1 cellular context compared by ENCODE assay signal in the genomic region with DNA sequence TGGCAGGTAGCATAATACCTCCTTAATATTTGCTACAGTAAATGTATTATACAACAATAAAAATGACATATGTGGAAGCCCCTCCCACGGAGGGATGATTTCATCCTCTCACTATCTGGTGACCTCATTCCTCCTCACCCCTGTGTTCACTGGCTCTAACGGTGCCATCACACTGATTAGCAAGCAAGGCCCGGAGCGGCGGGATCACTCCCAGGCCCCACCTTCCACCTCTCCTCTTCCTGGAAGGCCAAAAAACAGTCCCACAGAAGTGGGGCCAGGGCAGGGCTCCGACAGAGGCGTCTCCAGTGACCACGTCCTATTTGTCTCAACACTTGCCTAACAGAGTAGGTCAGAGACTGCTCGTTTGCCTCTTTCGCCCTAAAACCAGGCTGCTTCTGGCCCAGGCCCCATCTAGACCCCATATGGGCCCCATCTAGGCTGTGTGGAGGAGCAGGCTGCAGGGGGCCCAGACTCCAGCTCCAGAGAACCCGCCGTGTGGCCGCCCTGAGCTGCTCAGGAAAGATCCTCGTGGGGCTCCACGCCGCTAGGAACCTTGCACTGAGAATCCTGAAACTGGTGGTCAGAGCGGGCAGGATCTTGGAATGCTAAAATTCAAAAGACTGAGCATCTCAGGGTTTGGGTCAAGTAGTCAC.
TF ChIP-seq lines count a peak whose summit lies in the region.

No MANE protein-coding gene starts in this region.

TF ChIP-seq in HEK293, 187 proteins besides CTCF, POLR2A, EP300 and RAD21 (continued from another document and continues in another):
- no peak for TF ChIP-seq ZBTB6 (tag by site-specific recombination; IDR thresholded peaks at IDR 0.05)
- TF ChIP-seq PRDM4 (tag by site-specific recombination; IDR thresholded peaks at IDR 0.05): no peak
- TF ChIP-seq ZNF24 (tag by site-specific recombination; IDR thresholded peaks at IDR 0.05): no peak
- no peak for TF ChIP-seq ZNF664 (tag by site-specific recombination; IDR thresholded peaks at IDR 0.05)
- TF ChIP-seq ZNF585B (tag by site-specific recombination; IDR thresholded peaks at IDR 0.05): no peak
- TF ChIP-seq ZNF626 (tag by site-specific recombination; IDR thresholded peaks at IDR 0.05): no peak
- TF ChIP-seq ZNF18 (tag by site-specific recombination; IDR thresholded peaks at IDR 0.05): peak; percentile 18; the same call in 1 of the 2 replicates
- TF ChIP-seq ZNF658 (tag by site-specific recombination; IDR thresholded peaks at IDR 0.05): no peak
- TF ChIP-seq ZNF843 (tag by site-specific recombination; IDR thresholded peaks at IDR 0.05): no peak
- no peak for TF ChIP-seq REPIN1 (tag by site-specific recombination; IDR thresholded peaks at IDR 0.05; ENCODE audit: low read depth)
- TF ChIP-seq, protein P1, sequence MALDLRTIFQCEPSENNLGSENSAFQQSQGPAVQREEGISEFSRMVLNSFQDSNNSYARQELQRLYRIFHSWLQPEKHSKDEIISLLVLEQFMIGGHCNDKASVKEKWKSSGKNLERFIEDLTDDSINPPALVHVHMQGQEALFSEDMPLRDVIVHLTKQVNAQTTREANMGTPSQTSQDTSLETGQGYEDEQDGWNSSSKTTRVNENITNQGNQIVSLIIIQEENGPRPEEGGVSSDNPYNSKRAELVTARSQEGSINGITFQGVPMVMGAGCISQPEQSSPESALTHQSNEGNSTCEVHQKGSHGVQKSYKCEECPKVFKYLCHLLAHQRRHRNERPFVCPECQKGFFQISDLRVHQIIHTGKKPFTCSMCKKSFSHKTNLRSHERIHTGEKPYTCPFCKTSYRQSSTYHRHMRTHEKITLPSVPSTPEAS (tag by site-specific recombination; IDR thresholded peaks at IDR 0.05): no peak
- no peak for TF ChIP-seq ZNF416 (tag by site-specific recombination; IDR thresholded peaks at IDR 0.05)
- TF ChIP-seq ZNF394 (tag by site-specific recombination; IDR thresholded peaks at IDR 0.05; ENCODE audit: borderline replicate concordance): peak; percentile 53; the same call in 1 of the 2 replicates
- no peak for TF ChIP-seq ZSCAN16 (tag by site-specific recombination; IDR thresholded peaks at IDR 0.05)
- TF ChIP-seq SCRT1 (tag by site-specific recombination; IDR thresholded peaks at IDR 0.05; ENCODE audit: borderline replicate concordance): no peak
- TF ChIP-seq HOXC10 (CRISPR knock-in tag; IDR thresholded peaks at IDR 0.05): no peak
- TF ChIP-seq, protein P2, sequence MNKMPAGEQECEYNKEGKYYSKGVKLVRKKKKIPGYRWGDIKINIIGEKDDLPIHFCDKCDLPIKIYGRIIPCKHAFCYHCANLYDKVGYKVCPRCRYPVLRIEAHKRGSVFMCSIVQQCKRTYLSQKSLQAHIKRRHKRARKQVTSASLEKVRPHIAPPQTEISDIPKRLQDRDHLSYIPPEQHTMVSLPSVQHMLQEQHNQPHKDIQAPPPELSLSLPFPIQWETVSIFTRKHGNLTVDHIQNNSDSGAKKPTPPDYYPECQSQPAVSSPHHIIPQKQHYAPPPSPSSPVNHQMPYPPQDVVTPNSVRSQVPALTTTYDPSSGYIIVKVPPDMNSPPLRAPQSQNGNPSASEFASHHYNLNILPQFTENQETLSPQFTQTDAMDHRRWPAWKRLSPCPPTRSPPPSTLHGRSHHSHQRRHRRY (tag by site-specific recombination; IDR thresholded peaks at IDR 0.05): no peak
- TF ChIP-seq ZNF391 (tag by site-specific recombination; IDR thresholded peaks at IDR 0.05; ENCODE audit: borderline replicate concordance, low read depth): no peak
- no peak for TF ChIP-seq RBAK (tag by site-specific recombination; IDR thresholded peaks at IDR 0.05)
- TF ChIP-seq SALL2 (tag by site-specific recombination; IDR thresholded peaks at IDR 0.05; ENCODE audit: borderline replicate concordance): no peak
- no peak for TF ChIP-seq ZNF155 (tag by site-specific recombination; IDR thresholded peaks at IDR 0.05)
- TF ChIP-seq ZNF266 (tag by site-specific recombination; IDR thresholded peaks at IDR 0.05; ENCODE audit: low read depth): no peak
- TF ChIP-seq ZNF37A (tag by site-specific recombination; IDR thresholded peaks at IDR 0.05): no peak
- peak; percentile 66 for TF ChIP-seq SP2 (tag by site-specific recombination; IDR thresholded peaks at IDR 0.05)
- TF ChIP-seq ZXDB (tag by site-specific recombination; IDR thresholded peaks at IDR 0.05): no peak
- no peak for TF ChIP-seq ZBTB20 (tag by site-specific recombination; IDR thresholded peaks at IDR 0.05)
- no peak for TF ChIP-seq ZNF148 (tag by site-specific recombination; IDR thresholded peaks at IDR 0.05; ENCODE audit: borderline replicate concordance)
- peak; percentile 68 for TF ChIP-seq PRDM10 (tag by site-specific recombination; IDR thresholded peaks at IDR 0.05)
- TF ChIP-seq ZNF174 (tag by site-specific recombination; IDR thresholded peaks at IDR 0.05): no peak
- TF ChIP-seq ZNF114 (tag by site-specific recombination; IDR thresholded peaks at IDR 0.05): no peak
- TF ChIP-seq TSHZ1 (tag by site-specific recombination; IDR thresholded peaks at IDR 0.05; ENCODE audit: borderline replicate concordance): peak; percentile 32; the same call in 1 of the 2 replicates
- TF ChIP-seq GFI1B (tag by site-specific recombination; IDR thresholded peaks at IDR 0.05): no peak
- no peak for TF ChIP-seq ZNF211 (tag by site-specific recombination; IDR thresholded peaks at IDR 0.05; ENCODE audit: low read depth)
- TF ChIP-seq ZNF157 (tag by site-specific recombination; IDR thresholded peaks at IDR 0.05): no peak
- no peak for TF ChIP-seq ZNF112 (tag by site-specific recombination; IDR thresholded peaks at IDR 0.05)
- TF ChIP-seq SP7 (tag by site-specific recombination; IDR thresholded peaks at IDR 0.05): peak; percentile 63
- TF ChIP-seq ZNF175 (tag by site-specific recombination; IDR thresholded peaks at IDR 0.05): no peak
- TF ChIP-seq ZNF48 (tag by site-specific recombination; IDR thresholded peaks at IDR 0.05): no peak
- peak; percentile 84 for TF ChIP-seq IKZF3 (tag by site-specific recombination; IDR thresholded peaks at IDR 0.05)
- TF ChIP-seq ZNF274 (IDR thresholded peaks at IDR 0.05; ENCODE audit: low read length): no peak
- TF ChIP-seq ZNF274 (tag by site-specific recombination; IDR thresholded peaks at IDR 0.05; ENCODE audit: borderline replicate concordance): no peak
- TF ChIP-seq SCRT2 (tag by site-specific recombination; IDR thresholded peaks at IDR 0.05): no peak
- peak; percentile 85 for TF ChIP-seq ZNF366 (tag by site-specific recombination; conservative IDR thresholded peaks at IDR 0.05)
- TF ChIP-seq KLF1 (tag by site-specific recombination; IDR thresholded peaks at IDR 0.05): peak; percentile 16; the same call in 1 of the 2 replicates
- TF ChIP-seq ZBTB21 (tag by site-specific recombination; IDR thresholded peaks at IDR 0.05): peak; percentile 87
